In the genomic region with DNA sequence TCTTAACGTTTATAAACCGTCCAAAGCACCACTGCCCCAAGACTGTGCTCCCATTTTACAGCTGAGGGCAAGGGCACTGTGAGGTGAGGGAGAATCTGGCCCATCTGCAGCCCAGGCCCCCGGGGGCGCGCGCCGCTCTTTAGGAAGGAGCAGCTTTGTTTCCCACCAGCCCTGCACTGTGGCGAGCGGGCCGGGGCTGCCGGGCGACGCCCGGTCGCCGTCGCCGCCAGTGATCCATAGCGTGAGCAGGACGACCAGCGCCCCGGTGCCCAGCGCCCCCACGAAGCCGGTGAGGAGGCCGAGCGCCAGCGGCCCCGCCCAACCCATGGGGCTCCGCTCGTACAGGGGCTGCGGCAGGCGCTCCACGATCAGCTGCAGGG, we compare ENCODE assay signal across 1 cellular context.
TF ChIP-seq lines count a peak whose summit lies in the region.

No MANE protein-coding gene starts in this region.

TF ChIP-seq in HepG2, 621 proteins besides CTCF, POLR2A, EP300 and RAD21:
- TF ChIP-seq ZFP82 (CRISPR knock-in tag; IDR thresholded peaks at IDR 0.05; ENCODE audit: borderline replicate concordance): 0 out of 2 replicates have a peak, but pooled peaks have one; percentile 18
- TF ChIP-seq PHF8 (CRISPR knock-in tag; IDR thresholded peaks at IDR 0.05): no peak
- TF ChIP-seq ZNF629 (CRISPR knock-in tag; conservative IDR thresholded peaks at IDR 0.05): peak; percentile 77
- TF ChIP-seq ZNF737 (CRISPR knock-in tag; IDR thresholded peaks at IDR 0.05; ENCODE audit: borderline replicate concordance): no peak
- TF ChIP-seq HDAC1 (CRISPR knock-in tag; IDR thresholded peaks at IDR 0.05): peak; percentile 46; the same call in 1 of the 2 replicates
- 0 out of 2 replicates have a peak, but pooled peaks have one; percentile 30 for TF ChIP-seq SNAPC5 (CRISPR knock-in tag; IDR thresholded peaks at IDR 0.05; ENCODE audit: borderline replicate concordance)
- TF ChIP-seq, protein P1, sequence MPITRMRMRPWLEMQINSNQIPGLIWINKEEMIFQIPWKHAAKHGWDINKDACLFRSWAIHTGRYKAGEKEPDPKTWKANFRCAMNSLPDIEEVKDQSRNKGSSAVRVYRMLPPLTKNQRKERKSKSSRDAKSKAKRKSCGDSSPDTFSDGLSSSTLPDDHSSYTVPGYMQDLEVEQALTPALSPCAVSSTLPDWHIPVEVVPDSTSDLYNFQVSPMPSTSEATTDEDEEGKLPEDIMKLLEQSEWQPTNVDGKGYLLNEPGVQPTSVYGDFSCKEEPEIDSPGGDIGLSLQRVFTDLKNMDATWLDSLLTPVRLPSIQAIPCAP (CRISPR knock-in tag; IDR thresholded peaks at IDR 0.05; ENCODE audit: low read depth): no peak
- TF ChIP-seq, protein P2, sequence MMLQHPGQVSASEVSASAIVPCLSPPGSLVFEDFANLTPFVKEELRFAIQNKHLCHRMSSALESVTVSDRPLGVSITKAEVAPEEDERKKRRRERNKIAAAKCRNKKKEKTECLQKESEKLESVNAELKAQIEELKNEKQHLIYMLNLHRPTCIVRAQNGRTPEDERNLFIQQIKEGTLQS (CRISPR knock-in tag; IDR thresholded peaks at IDR 0.05): no peak
- TF ChIP-seq ATF7 (IDR thresholded peaks at IDR 0.05): no peak
- no peak for TF ChIP-seq ATF7 (CRISPR knock-in tag; IDR thresholded peaks at IDR 0.05)
- no peak for TF ChIP-seq MTA3 (CRISPR knock-in tag; IDR thresholded peaks at IDR 0.05)
- TF ChIP-seq XRCC5 (optimal IDR thresholded peaks at IDR 0.05; ENCODE audit: low read length): peak; percentile 14
- 0 out of 2 replicates have a peak, but pooled peaks have one; percentile 3 for TF ChIP-seq ZMYM4 (CRISPR knock-in tag; IDR thresholded peaks at IDR 0.05)
- no peak for TF ChIP-seq TFE3 (CRISPR knock-in tag; IDR thresholded peaks at IDR 0.05)
- TF ChIP-seq, protein P3, sequence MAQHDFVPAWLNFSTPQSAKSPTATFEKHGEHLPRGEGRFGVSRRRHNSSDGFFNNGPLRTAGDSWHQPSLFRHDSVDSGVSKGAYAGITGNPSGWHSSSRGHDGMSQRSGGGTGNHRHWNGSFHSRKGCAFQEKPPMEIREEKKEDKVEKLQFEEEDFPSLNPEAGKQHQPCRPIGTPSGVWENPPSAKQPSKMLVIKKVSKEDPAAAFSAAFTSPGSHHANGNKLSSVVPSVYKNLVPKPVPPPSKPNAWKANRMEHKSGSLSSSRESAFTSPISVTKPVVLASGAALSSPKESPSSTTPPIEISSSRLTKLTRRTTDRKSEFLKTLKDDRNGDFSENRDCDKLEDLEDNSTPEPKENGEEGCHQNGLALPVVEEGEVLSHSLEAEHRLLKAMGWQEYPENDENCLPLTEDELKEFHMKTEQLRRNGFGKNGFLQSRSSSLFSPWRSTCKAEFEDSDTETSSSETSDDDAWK (CRISPR knock-in tag; IDR thresholded peaks at IDR 0.05): no peak
- peak; percentile 42; the same call in 1 of the 2 replicates for TF ChIP-seq TFAP4 (IDR thresholded peaks at IDR 0.05; ENCODE audit: borderline replicate concordance, low read depth)
- TF ChIP-seq ZSCAN30 (CRISPR knock-in tag; IDR thresholded peaks at IDR 0.05): no peak
- TF ChIP-seq ZNF34 (CRISPR knock-in tag; IDR thresholded peaks at IDR 0.05; ENCODE audit: borderline replicate concordance): no peak
- TF ChIP-seq, protein P4, sequence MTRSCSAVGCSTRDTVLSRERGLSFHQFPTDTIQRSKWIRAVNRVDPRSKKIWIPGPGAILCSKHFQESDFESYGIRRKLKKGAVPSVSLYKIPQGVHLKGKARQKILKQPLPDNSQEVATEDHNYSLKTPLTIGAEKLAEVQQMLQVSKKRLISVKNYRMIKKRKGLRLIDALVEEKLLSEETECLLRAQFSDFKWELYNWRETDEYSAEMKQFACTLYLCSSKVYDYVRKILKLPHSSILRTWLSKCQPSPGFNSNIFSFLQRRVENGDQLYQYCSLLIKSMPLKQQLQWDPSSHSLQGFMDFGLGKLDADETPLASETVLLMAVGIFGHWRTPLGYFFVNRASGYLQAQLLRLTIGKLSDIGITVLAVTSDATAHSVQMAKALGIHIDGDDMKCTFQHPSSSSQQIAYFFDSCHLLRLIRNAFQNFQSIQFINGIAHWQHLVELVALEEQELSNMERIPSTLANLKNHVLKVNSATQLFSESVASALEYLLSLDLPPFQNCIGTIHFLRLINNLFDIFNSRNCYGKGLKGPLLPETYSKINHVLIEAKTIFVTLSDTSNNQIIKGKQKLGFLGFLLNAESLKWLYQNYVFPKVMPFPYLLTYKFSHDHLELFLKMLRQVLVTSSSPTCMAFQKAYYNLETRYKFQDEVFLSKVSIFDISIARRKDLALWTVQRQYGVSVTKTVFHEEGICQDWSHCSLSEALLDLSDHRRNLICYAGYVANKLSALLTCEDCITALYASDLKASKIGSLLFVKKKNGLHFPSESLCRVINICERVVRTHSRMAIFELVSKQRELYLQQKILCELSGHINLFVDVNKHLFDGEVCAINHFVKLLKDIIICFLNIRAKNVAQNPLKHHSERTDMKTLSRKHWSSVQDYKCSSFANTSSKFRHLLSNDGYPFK (CRISPR knock-in tag; IDR thresholded peaks at IDR 0.05; ENCODE audit: borderline replicate concordance): no peak
- TF ChIP-seq ZNF850 (CRISPR knock-in tag; conservative IDR thresholded peaks at IDR 0.05): 0 out of 2 replicates have a peak, but pooled peaks have one; percentile 34
TF ChIP-seq in HepG2: peak in this region for 8.
